ENCODE assay signal across 17 cellular contexts in genomic region chr11:77440678-77441077, GRCh38. TPM values are rescaled to one million over a fixed set of nuclear protein-coding genes. Genes with fewer than 3 reads are reported as not detected.
A peak's percentile ranks its signal among the peaks of the same experiment; 100 is the strongest.
DNase-seq lines count a peak whose midpoint lies in the region; ATAC-seq, FAIRE-seq and TF ChIP-seq lines count a peak whose summit lies in the region.
"Had no signal": no experiment of that assay in that cellular context is flagged by ENCODE, and none has a peak within 500 bp of the region (broad histone marks: within the 10 kb centered on the region; RNA-seq: fewer than 3 reads in every experiment).

No MANE protein-coding gene starts in this region.

- H3K79me2 ChIP-seq in H9 (ENCODE audit: insufficient read depth, low read length) = peaks cover 26% of the 10 kb centered on the region
- peaks cover 72% of the 10 kb centered on the region for H3K79me2 ChIP-seq in GM12878 (ENCODE audit: control insufficient read depth, insufficient read depth, low read length)

- no peak overlapping the region for H3K27ac Mint-ChIP-seq in H9
- H3K27ac Mint-ChIP-seq: CD8-positive, alpha-beta memory T cell had no signal

- H3K4me1 ChIP-seq in H9 (ENCODE audit: insufficient read depth, low read length) (peaks cover 9% of the 10 kb centered on the region), GM12878 (ENCODE audit: control insufficient read depth, insufficient read depth, low read length) (peaks cover 69% of the 10 kb centered on the region)

- H3K4me1 Mint-ChIP-seq in H9 = peaks cover 30 to 56% of the 10 kb centered on the region in 2 experiments
- H3K4me1 Mint-ChIP-seq: CD8-positive, alpha-beta memory T cell had no signal

- H3K4me2 ChIP-seq in H9 (ENCODE audit: insufficient read depth, insufficient read length, low read length) = no peak overlapping the region
- H3K4me2 ChIP-seq in GM12878 (ENCODE audit: control insufficient read depth, insufficient read depth) = no peak overlapping the region
- H3K4me2 ChIP-seq: BLaER1 had no signal

- no peak overlapping the region for H2BK15ac ChIP-seq in H9 (ENCODE audit: low read depth, low read length)

- H3K9me3 Mint-ChIP-seq in H9 = no peaks in the 10 kb centered on the region
- H3K9me3 Mint-ChIP-seq: CD8-positive, alpha-beta memory T cell had no signal

- no peaks in the 10 kb centered on the region for H3K36me3 ChIP-seq in GM12878 (ENCODE audit: control insufficient read depth in 2 of 2, insufficient read depth in 2 of 2, low read length in 1 of 2)

- RAD21 ChIA-PET in GM12878 (lab: Charles Lee; ENCODE audit: unreplicated experiment) = interaction anchor here (0.9 to 4.9 kb wide), 7 partner anchors 9 to 40 kb away, joined by 3 to 28 read pairs (median 6); partner anchors contain the start of gene PAK1

- no peak for ATAC-seq in GM12878
- no peak for ATAC-seq in HG03457 (IDR thresholded peaks at IDR 0.05; ENCODE audit: unreplicated experiment)
- ATAC-seq: HepG2 had no signal

- H4K20me1 ChIP-seq in H9 (ENCODE audit: control insufficient read depth, insufficient read depth, insufficient read length) = no peaks in the 10 kb centered on the region
- H4K20me1 ChIP-seq in GM12878 (ENCODE audit: control insufficient read depth, insufficient read depth) = no peaks in the 10 kb centered on the region

- H3K4me3 ChIP-seq in GM12878 = no peak overlapping the region
- H3K4me3 ChIP-seq: BLaER1 had no signal

- no peak for TF ChIP-seq EP300 in GM12878 (IDR thresholded peaks at IDR 0.05; ENCODE audit: borderline replicate concordance in 1 of 2, control insufficient read depth in 1 of 2, low read depth in 2 of 2, low read length in 2 of 2)

- H2AFZ ChIP-seq in H9 (ENCODE audit: low read length) (no peak overlapping the region), GM12878 (ENCODE audit: control insufficient read depth, low read depth, low read length) (no peak overlapping the region)

- H3K27me3 ChIP-seq in H9 (ENCODE audit: insufficient read depth, low read length) (no peaks in the 10 kb centered on the region), GM12878 (replicated peaks in 1 of 2; ENCODE audit: control insufficient read depth in 2 of 2, insufficient read depth in 2 of 2, low read length in 1 of 2) (no peaks in the 10 kb centered on the region)
- H3K27me3 ChIP-seq: BLaER1 had no signal

- no peak overlapping the region for H3K14ac ChIP-seq in H9 (ENCODE audit: insufficient read depth, low read length)

- no peak overlapping the region for H4K5ac ChIP-seq in H9 (ENCODE audit: insufficient read length, low read depth, low read length)

- H3K4me3 Mint-ChIP-seq in H9 = no peak overlapping the region
- H3K4me3 Mint-ChIP-seq: CD8-positive, alpha-beta memory T cell had no signal

- BruUV-seq in GM12878 (replicated peaks; lab: Mats Ljungman, UMichigan) = no TSS peak

- no peak overlapping the region for H2BK12ac ChIP-seq in H9 (ENCODE audit: insufficient read length, low read depth, low read length)

- H4K8ac ChIP-seq in H9 (replicated peaks; ENCODE audit: insufficient read length, low read depth, low read length) = no peak overlapping the region

- H3K36me3 Mint-ChIP-seq in H9 (ENCODE audit: insufficient read depth in 1 of 3, low read depth in 3 of 3) = no peaks in the 10 kb centered on the region
- H3K36me3 Mint-ChIP-seq: CD8-positive, alpha-beta memory T cell had no signal

- no peak overlapping the region for H3K23ac ChIP-seq in H9 (ENCODE audit: insufficient read length, low read depth, low read length)

- CTCF ChIA-PET in GM12878 (lab: Yijun Ruan, JAX) = interaction anchor here (0.6 to 3.0 kb wide), 9 partner anchors 10 to 107 kb away, joined by 3 to 22 read pairs (median 4); no protein-coding TSS in a partner anchor

- H2BK120ac ChIP-seq in H9 (ENCODE audit: low read depth, low read length, poor library complexity, severe bottlenecking) = no peak overlapping the region

- H3K4ac ChIP-seq in H9 (ENCODE audit: low read depth, low read length) = no peak overlapping the region

- no peak overlapping the region for H3T11ph ChIP-seq in H9 (ENCODE audit: low read length)

- no peak overlapping the region for H3K9ac ChIP-seq in H9 (ENCODE audit: extremely low read depth, insufficient read length, low read length)
- H3K9ac ChIP-seq in GM12878 (ENCODE audit: control insufficient read depth, insufficient read depth, low read length) = no peak overlapping the region
- H3K9ac ChIP-seq: BLaER1 had no signal

- TF ChIP-seq POLR2A in GM12891 (IDR thresholded peaks at IDR 0.05; ENCODE audit: low read depth, low read length) = no peak
- no peak for TF ChIP-seq POLR2A in GM12878 (IDR thresholded peaks at IDR 0.05; ENCODE audit: low read depth, low read length)

- intact Hi-C loops in GM12878 (cut with micrococcal nuclease; ENCODE audit: unreplicated experiment) = no loop called here

- no peak for DNase-seq in GM12891 (ENCODE audit: insufficient read length, low spot score)
- DNase-seq in H9 = peak; percentile 36
- no peak for DNase-seq in GM12878 (ENCODE audit: low read depth, low spot score)
- DNase-seq in iPS-NIHi7 (ENCODE audit: extremely low spot score) = peak; percentile 22
- no peak for DNase-seq in NCI-H2029 treated with DMSO at 0.1 percent for 48 hours (lab: John Stamatoyannopoulos, UW)
- DNase-seq in GM13977 (ENCODE audit: low spot score) = no peak
- DNase-seq: 8988T; AML-193; Caco-2; CD8-positive, alpha-beta memory T cell; DND-41; GF-D8; H7 had no signal

- no peaks in the 10 kb centered on the region for H3K27me3 Mint-ChIP-seq in H9 (ENCODE audit: low read depth)

- no peak overlapping the region for H3K56ac ChIP-seq in H9 (ENCODE audit: insufficient read length, low read depth, low read length)

- POLR2A ChIA-PET in GM12878 (lab: Charles Lee) = interaction anchor here (1.0 to 5.5 kb wide), 6 partner anchors 8 to 30 kb away, joined by 4 to 33 read pairs (median 12); no protein-coding TSS in a partner anchor

- TF ChIP-seq CTCF in H9 (conservative IDR thresholded peaks at IDR 0.05) = no peak
- TF ChIP-seq CTCF in GM12878 (IDR thresholded peaks at IDR 0.05 in 2 of 3, conservative IDR thresholded peaks at IDR 0.05 in 1 of 3; ENCODE audit: control insufficient read depth in 2 of 3, extremely low read depth in 1 of 3, insufficient read depth in 1 of 3, low read depth in 3 of 3, low read length in 3 of 3) = no peak
- TF ChIP-seq CTCF in GM13977 (IDR thresholded peaks at IDR 0.05; ENCODE audit: extremely low read depth, insufficient read depth, missing control alignments) = no peak

- no peak overlapping the region for H2AK5ac ChIP-seq in H9 (ENCODE audit: insufficient read length, low read length)

- H3K27ac ChIP-seq in H9 (ENCODE audit: insufficient read length, low read depth, low read length) = no peak overlapping the region
- 0 out of 2 replicates have a peak overlapping the region, but pooled peaks have one; percentile 82 for H3K27ac ChIP-seq in GM12878 (ENCODE audit: control insufficient read depth, insufficient read depth)
- H3K27ac ChIP-seq: BLaER1 had no signal

- TF ChIP-seq RAD21 in GM12878 (IDR thresholded peaks at IDR 0.05; ENCODE audit: insufficient read depth, low read depth, low read length) = no peak

- H4K91ac ChIP-seq in H9 (ENCODE audit: insufficient read length, low read depth, low read length) = no peak overlapping the region

- H3K18ac ChIP-seq in H9 (ENCODE audit: insufficient read length, low read depth, low read length) = no peak overlapping the region

- H3K79me1 ChIP-seq in H9 (ENCODE audit: insufficient read depth, low read depth, low read length, poor library complexity, severe bottlenecking) = no peaks in the 10 kb centered on the region

- SMC1A ChIA-PET in GM12878 (lab: Charles Lee; ENCODE audit: uncharacterized antibody, unreplicated experiment) = interaction anchor here (0.8 to 4.7 kb wide), 12 partner anchors 9 to 42 kb away, joined by 3 to 28 read pairs (median 6); partner anchors contain the start of gene PAK1

- FAIRE-seq in GM12891 (lab: Jason Lieb, UNC) (peak; percentile 5), GM12878 (lab: Jason Lieb, UNC) (no peak)
- FAIRE-seq: HepG2, HTR-8/SVneo had no signal

- in situ Hi-C loops in GM12878 (cut with MboI) = no loop called here
- in situ Hi-C loops in GM13977 (cut with MboI; ENCODE audit: low pct_unique_long_range_greater_than_20kb, low sequenced_read_pairs, unreplicated experiment) = no loop called here

- H3K9me3 ChIP-seq in H9 (ENCODE audit: control insufficient read depth, low read depth, low read length) (no peaks in the 10 kb centered on the region), GM12878 (replicated peaks; ENCODE audit: control insufficient read depth, insufficient read depth, low read length) (no peaks in the 10 kb centered on the region)
- H3K9me3 ChIP-seq: BLaER1, Caco-2 had no signal

- no peak overlapping the region for H2BK5ac ChIP-seq in H9 (ENCODE audit: insufficient read length, low read length)

- no peaks in the 10 kb centered on the region for H3K23me2 ChIP-seq in H9 (ENCODE audit: insufficient read length, low read depth, low read length, poor library complexity, severe bottlenecking)

- H2BK20ac ChIP-seq in H9 (ENCODE audit: low read depth, low read length, poor library complexity, severe bottlenecking) = no peak overlapping the region

TF ChIP-seq in GM12891, 5 proteins besides CTCF, POLR2A, EP300 and RAD21 (continues in another document):
- TF ChIP-seq SPI1 (IDR thresholded peaks at IDR 0.05; ENCODE audit: low read depth, low read length) (no peak), PAX5 (IDR thresholded peaks at IDR 0.05; ENCODE audit: insufficient read depth, low read length, severe bottlenecking) (no peak), POU2F2 (IDR thresholded peaks at IDR 0.05; ENCODE audit: low read depth, low read length) (no peak)

RNA-seq across cellular contexts. Expression of gene PAK1, which starts 33.2 kb away (rescaled TPM):
- polyA plus RNA-seq in GM12891 (2012; ENCODE audit: low read depth, missing spikeins) = 74.0 TPM
- 120 and 122 TPM in 2 replicates for total RNA-seq in H9 (2021)
- 246 and 249 TPM in 2 replicates for total RNA-seq in GM12878 (2013; cell fraction: nucleolus; rRNA removed)
- 108 and 131 TPM in 2 replicates for total RNA-seq in GM12878 (2014; rRNA removed)
- total RNA-seq in GM12878 (2014; rRNA removed; fragmentation: Illumina TruSeq; extraction: Trizol) = 108 and 112 TPM in 2 replicates
- 119 and 121 TPM in 2 replicates for total RNA-seq in GM12878 (2021)
- polyA plus RNA-seq in GM12878 (2011; ENCODE audit: low read depth) = 52.9 TPM
- 321 and 332 TPM in 2 replicates for polyA plus RNA-seq in GM12878 (2011; rRNA removed)
- 214 and 249 TPM in 2 replicates for polyA plus RNA-seq in GM12878 (2011; cell fraction: cytosol; rRNA removed)
- 423 and 453 TPM in 2 replicates for polyA plus RNA-seq in GM12878 (2011; cell fraction: nucleus; rRNA removed)
- polyA plus RNA-seq in GM12878 (2012) = 85.0 and 96.2 TPM in 2 replicates
- 162 and 181 TPM in 2 replicates for polyA plus RNA-seq in GM12878 (2014; fragmentation: Illumina TruSeq; extraction: Trizol)
- polyA plus RNA-seq in GM12878 (2014; fragmentation: Nextera tagmentation; extraction: Ambion mirVana) = 10 to 100 TPM; 43.8 to 49.4 TPM
- 112 and 113 TPM in 2 replicates for polyA plus RNA-seq in GM12878 (2014; rRNA removed)
- 100 to 1,000 TPM in 1 of 2 experiments, 10 to 100 TPM in 1; 99.1 to 114 TPM for polyA plus RNA-seq in GM12878 (2016; fragmentation: Nextera tagmentation; extraction: Ambion mirVana)
- 305 and 451 TPM in 2 replicates for polyA minus RNA-seq in GM12878 (2011; rRNA and poly(A)+ RNA removed)
- 66.0 and 75.9 TPM in 2 replicates for polyA minus RNA-seq in GM12878 (2011; cell fraction: cytosol; rRNA and poly(A)+ RNA removed)
- 140 and 186 TPM in 2 replicates for polyA minus RNA-seq in GM12878 (2011; cell fraction: nucleus; rRNA and poly(A)+ RNA removed)

Comparison
In these comparisons a context has a peak if more than half of its experiments do, and no peak if none do; other contexts are left out.
1. DNase-seq: peak in H9 (single experiment) and iPS-NIHi7 (single experiment); none in GM12891 (single experiment), GM12878 (single experiment), NCI-H2029 treated with DMSO at 0.1 percent for 48 hours (single experiment) and GM13977 (single experiment).